Comparison of ENCODE assay signal across 21 cellular contexts in the genomic region with DNA sequence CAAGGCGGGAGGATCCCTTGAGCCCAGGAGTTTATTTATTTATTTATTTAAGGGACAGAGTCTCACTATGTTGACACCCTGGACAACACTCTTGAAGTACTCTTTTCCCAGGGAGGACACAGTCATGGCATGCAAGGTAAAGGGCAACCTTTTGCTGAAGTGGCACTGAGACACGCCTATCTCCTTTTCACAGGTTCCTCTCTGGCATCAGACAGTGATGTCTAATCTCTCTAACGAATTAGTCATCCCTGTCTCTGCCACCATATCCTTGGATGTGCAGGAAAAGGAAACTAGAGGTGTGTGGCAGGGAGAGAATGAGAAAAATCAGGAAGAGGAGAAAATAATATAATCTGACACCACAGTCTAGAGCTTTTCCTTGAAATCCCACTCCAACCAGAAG. TPM values are rescaled to one million over a fixed set of nuclear protein-coding genes. Genes with fewer than 3 reads are reported as not detected.
DNase-seq lines count a peak whose midpoint lies in the region; ATAC-seq and TF ChIP-seq lines count a peak whose summit lies in the region.
"Had no signal": no experiment of that assay in that cellular context is flagged by ENCODE, and none has a peak within 500 bp of the region (broad histone marks: within the 10 kb centered on the region; RNA-seq: fewer than 3 reads in every experiment).

No MANE protein-coding gene starts in this region.

- H3K4me3 Mint-ChIP-seq in nephron progenitor cell: no peak overlapping the region
- H3K4me3 Mint-ChIP-seq in natural killer cell treated with Interleukin-12 subunit alpha and Interleukin-12 subunit beta and Interleukin-15 and Interleukin-18, amount 100 ng/mL, for 72 hours: no peak overlapping the region
- H3K4me3 Mint-ChIP-seq: CD4-positive, alpha-beta T cell had no signal

- TF ChIP-seq CTCF in HCT116 (IDR thresholded peaks at IDR 0.05 in 2 of 3, conservative IDR thresholded peaks at IDR 0.05 in 1 of 3; ENCODE audit: borderline replicate concordance in 1 of 3, insufficient read depth in 1 of 3, low read depth in 2 of 3, low read length in 2 of 3): no peak
- TF ChIP-seq CTCF in PC-3 (conservative IDR thresholded peaks at IDR 0.05; ENCODE audit: low read depth, low read length): no peak
- TF ChIP-seq CTCF in epithelial cell of esophagus (IDR thresholded peaks at IDR 0.05; ENCODE audit: insufficient read depth, low read depth, low read length, missing control alignments): no peak
- no peak for TF ChIP-seq CTCF in nephron progenitor cell (IDR thresholded peaks at IDR 0.05)

- H3K9me3 Mint-ChIP-seq in nephron progenitor cell: peaks cover 3% of the 10 kb centered on the region
- H3K9me3 Mint-ChIP-seq in natural killer cell treated with Interleukin-12 subunit alpha and Interleukin-12 subunit beta and Interleukin-15 and Interleukin-18, amount 100 ng/mL, for 72 hours: no peaks in the 10 kb centered on the region
- H3K9me3 Mint-ChIP-seq: CD4-positive, alpha-beta T cell had no signal

- CTCF ChIA-PET in HCT116 (lab: Charles Lee): no interaction called here
- CTCF ChIA-PET in PC-3 (lab: Charles Lee): no interaction called here

- H3K4me1 ChIP-seq in HCT116 (ENCODE audit: control insufficient read depth in 1 of 2, insufficient read depth in 2 of 2, low read length in 2 of 2) (peaks cover 0 to 8% of the 10 kb centered on the region in 2 experiments; a peak in 2 of 4 replicates), PC-3 (ENCODE audit: insufficient read depth, low read length) (0 out of 2 replicates have a peak, but pooled peaks cover 4% of the 10 kb centered on the region)
- H3K4me1 ChIP-seq: BE2C, SJSA1 had no signal

- H3K4me2 ChIP-seq in HCT116 (ENCODE audit: low read length) (no peak overlapping the region), PC-3 (ENCODE audit: low read length) (no peak overlapping the region)

- RAD21 ChIA-PET in HCT116 (lab: Charles Lee; ENCODE audit: low non-redundant PET in 1 of 2, low total read pairs in 2 of 2, uncharacterized antibody in 2 of 2, unreplicated experiment in 2 of 2): no interaction called here

- H3K9ac ChIP-seq in HCT116 (ENCODE audit: low read length): no peak overlapping the region
- H3K9ac ChIP-seq in PC-3 (ENCODE audit: low read length): no peak overlapping the region

- TF ChIP-seq RAD21 in HCT116 (IDR thresholded peaks at IDR 0.05; ENCODE audit: low read depth): no peak

- no peaks in the 10 kb centered on the region for H3F3A ChIP-seq in PC-3 (ENCODE audit: low read length, unreplicated experiment)

- no peak for TF ChIP-seq POLR2A in HCT116 (IDR thresholded peaks at IDR 0.05; ENCODE audit: borderline replicate concordance, extremely low read depth, insufficient read depth, insufficient read length)

- peaks cover 2% of the 10 kb centered on the region for H3K27me3 Mint-ChIP-seq in nephron progenitor cell (ENCODE audit: low read depth, poor library complexity)
- H3K27me3 Mint-ChIP-seq in natural killer cell treated with Interleukin-12 subunit alpha and Interleukin-12 subunit beta and Interleukin-15 and Interleukin-18, amount 100 ng/mL, for 72 hours: peaks cover 7 to 15% of the 10 kb centered on the region in 2 donors

- POLR2A ChIA-PET in HCT116 (lab: Charles Lee): no interaction called here
- POLR2A ChIA-PET in PC-3 (lab: Charles Lee; ENCODE audit: unreplicated experiment): no interaction called here

- no peaks in the 10 kb centered on the region for H3K9me3 ChIP-seq in HCT116 (ENCODE audit: control insufficient read depth in 1 of 2, insufficient read depth in 1 of 2, low read depth in 1 of 2, low read length in 2 of 2)
- H3K9me3 ChIP-seq in PC-3 (ENCODE audit: low read length): no peaks in the 10 kb centered on the region
- H3K9me3 ChIP-seq: BE2C, MG63, SJSA1 had no signal

- peak overlapping the region; percentile 46 for H3K27ac Mint-ChIP-seq in nephron progenitor cell
- no peak overlapping the region for H3K27ac Mint-ChIP-seq in natural killer cell treated with Interleukin-12 subunit alpha and Interleukin-12 subunit beta and Interleukin-15 and Interleukin-18, amount 100 ng/mL, for 72 hours
- H3K27ac Mint-ChIP-seq: CD4-positive, alpha-beta T cell had no signal

- H3K9me2 ChIP-seq in HCT116 (ENCODE audit: insufficient read depth) (no peaks in the 10 kb centered on the region), PC-3 (replicated peaks; ENCODE audit: low read length) (no peaks in the 10 kb centered on the region)

- H4K20me1 ChIP-seq in HCT116 (ENCODE audit: insufficient read depth) (no peaks in the 10 kb centered on the region), PC-3 (ENCODE audit: low read length) (no peaks in the 10 kb centered on the region)

- ATAC-seq in HCT116 (0 out of 2 replicates have a peak, but pooled peaks have one; percentile 34), PC-3 (peak; percentile 62)
- no peak for ATAC-seq in natural killer cell treated with Interleukin-12 subunit alpha and Interleukin-12 subunit beta and Interleukin-15 and Interleukin-18, amount 100 ng/mL, for 72 hours
- ATAC-seq: HepG2 had no signal

- H2AFZ ChIP-seq in HCT116 (ENCODE audit: low read depth, low read length, poor library complexity, severe bottlenecking): no peak overlapping the region
- H2AFZ ChIP-seq in PC-3 (ENCODE audit: low read length): no peak overlapping the region

- H3K27me3 ChIP-seq in HCT116 (ENCODE audit: insufficient read depth, low read length) (no peaks in the 10 kb centered on the region), PC-3 (ENCODE audit: low read length) (no peaks in the 10 kb centered on the region)
- H3K27me3 ChIP-seq: BE2C, MG63 had no signal

- intact Hi-C loops in HCT116 (cut with micrococcal nuclease) (no loop called here), PC-3 (cut with micrococcal nuclease) (no loop called here)

- H3K36me3 Mint-ChIP-seq in nephron progenitor cell (ENCODE audit: low read depth): peaks cover 4% of the 10 kb centered on the region
- H3K36me3 Mint-ChIP-seq in natural killer cell treated with Interleukin-12 subunit alpha and Interleukin-12 subunit beta and Interleukin-15 and Interleukin-18, amount 100 ng/mL, for 72 hours: no peaks in the 10 kb centered on the region

- H3K36me3 ChIP-seq in HCT116 (ENCODE audit: control insufficient read depth in 1 of 2, insufficient read depth in 2 of 2, low read length in 2 of 2) (no peaks in the 10 kb centered on the region), PC-3 (ENCODE audit: low read depth, low read length) (no peaks in the 10 kb centered on the region)
- H3K36me3 ChIP-seq: BE2C, MG63, SJSA1 had no signal

- DNase-seq in HCT116 (ENCODE audit: low read depth, low spot score) (no peak), PC-3 (peak; percentile 23), epithelial cell of esophagus (ENCODE audit: low read depth) (peak; percentile 57), nephron progenitor cell (no peak), NCI-H524 (lab: John Stamatoyannopoulos, UW) (no peak), GOT3 (lab: John Stamatoyannopoulos, UW) (no peak)
- DNase-seq in natural killer cell treated with Interleukin-12 subunit alpha and Interleukin-12 subunit beta and Interleukin-15 and Interleukin-18, amount 100 ng/mL, for 72 hours (ENCODE audit: low spot score): no peak
- DNase-seq: BE2C; Calu3; CD4-positive, alpha-beta T cell; KG1; MG63; NCI-H1092; NCI-H146; NCI-H226; NCI-H526 treated with DMSO at 0.1 percent for 48 hours had no signal

- peaks cover 39% of the 10 kb centered on the region for H3K4me1 Mint-ChIP-seq in nephron progenitor cell
- no peaks in the 10 kb centered on the region for H3K4me1 Mint-ChIP-seq in natural killer cell treated with Interleukin-12 subunit alpha and Interleukin-12 subunit beta and Interleukin-15 and Interleukin-18, amount 100 ng/mL, for 72 hours (ENCODE audit: low read depth in 2 of 2)

- H3K79me2 ChIP-seq in HCT116 (ENCODE audit: insufficient read depth, low read length) (no peaks in the 10 kb centered on the region), PC-3 (ENCODE audit: low read length) (no peaks in the 10 kb centered on the region)

- no peak overlapping the region for H3K4me3 ChIP-seq in HCT116 (replicated peaks in 1 of 2; ENCODE audit: low read depth in 1 of 2, low read length in 2 of 2)
- no peak overlapping the region for H3K4me3 ChIP-seq in PC-3 (ENCODE audit: low read length)
- no peak overlapping the region for H3K4me3 ChIP-seq in epithelial cell of esophagus (ENCODE audit: low read length)
- H3K4me3 ChIP-seq: MG63, SJSA1 had no signal

- BruUV-seq in HCT116 (replicated peaks; lab: Mats Ljungman, UMichigan): no TSS peak
- no TSS peak for BruUV-seq in PC-3 (replicated peaks; lab: Mats Ljungman, UMichigan)

- H3K27ac ChIP-seq in HCT116 (ENCODE audit: low read depth, low read length) (no peak overlapping the region), PC-3 (ENCODE audit: low read length) (no peak overlapping the region)
- H3K27ac ChIP-seq: RWPE1, SJSA1 had no signal

TF ChIP-seq in HCT116, 20 proteins besides CTCF, POLR2A, EP300 and RAD21:
- TF ChIP-seq FOSL1 (IDR thresholded peaks at IDR 0.05; ENCODE audit: low read depth): peak; percentile 18; the same call in 1 of the 2 replicates
- TF ChIP-seq, protein P1, sequence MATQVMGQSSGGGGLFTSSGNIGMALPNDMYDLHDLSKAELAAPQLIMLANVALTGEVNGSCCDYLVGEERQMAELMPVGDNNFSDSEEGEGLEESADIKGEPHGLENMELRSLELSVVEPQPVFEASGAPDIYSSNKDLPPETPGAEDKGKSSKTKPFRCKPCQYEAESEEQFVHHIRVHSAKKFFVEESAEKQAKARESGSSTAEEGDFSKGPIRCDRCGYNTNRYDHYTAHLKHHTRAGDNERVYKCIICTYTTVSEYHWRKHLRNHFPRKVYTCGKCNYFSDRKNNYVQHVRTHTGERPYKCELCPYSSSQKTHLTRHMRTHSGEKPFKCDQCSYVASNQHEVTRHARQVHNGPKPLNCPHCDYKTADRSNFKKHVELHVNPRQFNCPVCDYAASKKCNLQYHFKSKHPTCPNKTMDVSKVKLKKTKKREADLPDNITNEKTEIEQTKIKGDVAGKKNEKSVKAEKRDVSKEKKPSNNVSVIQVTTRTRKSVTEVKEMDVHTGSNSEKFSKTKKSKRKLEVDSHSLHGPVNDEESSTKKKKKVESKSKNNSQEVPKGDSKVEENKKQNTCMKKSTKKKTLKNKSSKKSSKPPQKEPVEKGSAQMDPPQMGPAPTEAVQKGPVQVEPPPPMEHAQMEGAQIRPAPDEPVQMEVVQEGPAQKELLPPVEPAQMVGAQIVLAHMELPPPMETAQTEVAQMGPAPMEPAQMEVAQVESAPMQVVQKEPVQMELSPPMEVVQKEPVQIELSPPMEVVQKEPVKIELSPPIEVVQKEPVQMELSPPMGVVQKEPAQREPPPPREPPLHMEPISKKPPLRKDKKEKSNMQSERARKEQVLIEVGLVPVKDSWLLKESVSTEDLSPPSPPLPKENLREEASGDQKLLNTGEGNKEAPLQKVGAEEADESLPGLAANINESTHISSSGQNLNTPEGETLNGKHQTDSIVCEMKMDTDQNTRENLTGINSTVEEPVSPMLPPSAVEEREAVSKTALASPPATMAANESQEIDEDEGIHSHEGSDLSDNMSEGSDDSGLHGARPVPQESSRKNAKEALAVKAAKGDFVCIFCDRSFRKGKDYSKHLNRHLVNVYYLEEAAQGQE (IDR thresholded peaks at IDR 0.05; ENCODE audit: low read depth): no peak

RNA-seq across cellular contexts. Expression of gene CPVL, which starts 19.5 kb away (rescaled TPM):
- total RNA-seq in HCT116 (2021; ENCODE audit: unreplicated experiment): 10.3 TPM
- 7.6 and 9.1 TPM in 2 replicates for polyA plus RNA-seq in HCT116 (2012)
- 14.7 and 15.3 TPM in 2 replicates for total RNA-seq in PC-3 (2014; rRNA removed)
- 1 to 10 TPM in 1 of 2 donors, not detected in 1; 1.4 TPM for total RNA-seq in natural killer cell treated with Interleukin-12 subunit alpha and Interleukin-12 subunit beta and Interleukin-15 and Interleukin-18, amount 100 ng/mL, for 72 hours
- total RNA-seq: OCI-LY7 had no signal
- polyA plus RNA-seq: AG04450 had no signal

Comparison
In these comparisons a context has a peak if more than half of its experiments do, and no peak if none do; other contexts are left out.
1. ATAC-seq: peak in HCT116 (single experiment) and PC-3 (single experiment); none in natural killer cell treated with Interleukin-12 subunit alpha and Interleukin-12 subunit beta and Interleukin-15 and Interleukin-18, amount 100 ng/mL, for 72 hours (0 of 2).
2. DNase-seq: peak in PC-3 (single experiment) and epithelial cell of esophagus (single experiment); none in HCT116 (single experiment), nephron progenitor cell (single experiment), natural killer cell treated with Interleukin-12 subunit alpha and Interleukin-12 subunit beta and Interleukin-15 and Interleukin-18, amount 100 ng/mL, for 72 hours (single experiment), NCI-H524 (0 of 2) and GOT3 (single experiment).